In genomic region chr12:39461059-39461458, GRCh38 we compare ENCODE assay signal across 35 cellular contexts.
"Had no signal": no experiment of that assay in that cellular context is flagged by ENCODE, and none has a peak within 500 bp of the region (broad histone marks: within the 10 kb centered on the region; RNA-seq: fewer than 3 reads in every experiment).

No MANE protein-coding gene starts in this region.

- H3K9me3 ChIP-seq: MG63 had no signal

- H3K36me3 ChIP-seq: MG63 had no signal

- DNase-seq: Karpas-422, Kasumi-1, MG63, MM.1S, MV-4-11, NCI-H1048, NCI-H1092, NCI-H1092 treated with DMSO at 0.1 percent for 48 hours, NCI-H1105, NCI-H1105 treated with DMSO at 0.1 percent for 48 hours, NCI-H1417, NCI-H1417 treated with DMSO at 0.1 percent for 48 hours, NCI-H1436, NCI-H1436 treated with DMSO at 0.1 percent for 48 hours, NCI-H146, NCI-H1694, NCI-H1694 treated with DMSO at 0.1 percent for 48 hours, NCI-H187, NCI-H187 treated with DMSO at 0.1 percent for 48 hours, NCI-H1930, NCI-H2029, NCI-H2029 treated with DMSO at 0.1 percent for 48 hours, NCI-H2081, NCI-H2081 treated with DMSO at 0.1 percent for 48 hours, NCI-H2107, NCI-H2171, NCI-H2171 treated with DMSO at 0.1 percent for 48 hours, NCI-H2227 treated with DMSO at 0.1 percent for 48 hours, NCI-H226, NCI-H345, NCI-H446, NCI-H446 treated with DMSO at 0.1 percent for 48 hours, NCI-H510A, NCI-H510A treated with DMSO at 0.1 percent for 48 hours, NCI-H524 had no signal

- H3K27me3 ChIP-seq: MG63 had no signal

- H3K4me3 ChIP-seq: MG63 had no signal
